Comparison of ENCODE assay signal across 10 cellular contexts in genomic region chr4:125368684-125369083, GRCh38. TPM values are rescaled to one million over a fixed set of nuclear protein-coding genes. Genes with fewer than 3 reads are reported as not detected.
A peak's percentile ranks its signal among the peaks of the same experiment; 100 is the strongest.
DNase-seq lines count a peak whose midpoint lies in the region; ATAC-seq, FAIRE-seq and TF ChIP-seq lines count a peak whose summit lies in the region.
"Had no signal": no experiment of that assay in that cellular context is flagged by ENCODE, and none has a peak within 500 bp of the region (broad histone marks: within the 10 kb centered on the region; RNA-seq: fewer than 3 reads in every experiment).

No MANE protein-coding gene starts in this region.

- H3K27ac Mint-ChIP-seq in natural killer cell treated with Interleukin-12 subunit alpha and Interleukin-12 subunit beta and Interleukin-15 and Interleukin-18, amount 100 ng/mL, for 72 hours = no peak overlapping the region
- no peak overlapping the region for H3K27ac Mint-ChIP-seq in neural progenitor cell

- no peak for FAIRE-seq in H54 (lab: Jason Lieb, UNC)
- FAIRE-seq: TTC549 had no signal

- peaks cover 3% of the 10 kb centered on the region for H3K9me3 Mint-ChIP-seq in natural killer cell treated with Interleukin-12 subunit alpha and Interleukin-12 subunit beta and Interleukin-15 and Interleukin-18, amount 100 ng/mL, for 72 hours
- no peaks in the 10 kb centered on the region for H3K9me3 Mint-ChIP-seq in neural progenitor cell

- H3K79me2 ChIP-seq in hepatocyte (peaks cover 70% of the 10 kb centered on the region), neural progenitor cell (ENCODE audit: low read depth) (peaks cover 8% of the 10 kb centered on the region)

- no peaks in the 10 kb centered on the region for H3K27me3 Mint-ChIP-seq in natural killer cell treated with Interleukin-12 subunit alpha and Interleukin-12 subunit beta and Interleukin-15 and Interleukin-18, amount 100 ng/mL, for 72 hours
- no peaks in the 10 kb centered on the region for H3K27me3 Mint-ChIP-seq in neural progenitor cell (ENCODE audit: insufficient read depth, low read depth)

- no peak for TF ChIP-seq POLR2A in H54 (IDR thresholded peaks at IDR 0.05; ENCODE audit: low read depth, low read length)

- H3K4me1 Mint-ChIP-seq in natural killer cell treated with Interleukin-12 subunit alpha and Interleukin-12 subunit beta and Interleukin-15 and Interleukin-18, amount 100 ng/mL, for 72 hours (ENCODE audit: low read depth in 2 of 2) = no peaks in the 10 kb centered on the region
- no peaks in the 10 kb centered on the region for H3K4me1 Mint-ChIP-seq in neural progenitor cell

- H3K27ac ChIP-seq in hepatocyte (peak overlapping the region; percentile 34), subcutaneous abdominal adipose tissue (ENCODE audit: low read depth, low read length) (peak overlapping the region; percentile 27), neural progenitor cell (no peak overlapping the region)

- DNase-seq in H54 (ENCODE audit: insufficient read length, low spot score) (peak; percentile 2), astrocyte of the hippocampus (ENCODE audit: low read depth, low spot score) (peak; percentile 76), hepatocyte (ENCODE audit: low spot score) (peak; percentile 23), head of caudate nucleus (no peak), neural progenitor cell (ENCODE audit: low spot score) (no peak)
- DNase-seq in natural killer cell treated with Interleukin-12 subunit alpha and Interleukin-12 subunit beta and Interleukin-15 and Interleukin-18, amount 100 ng/mL, for 72 hours (ENCODE audit: low spot score) = no peak
- DNase-seq: activated gamma-delta T cell treated with Interleukin-2 at 50 U/mL for 16 hours had no signal

- peak overlapping the region; percentile 56 for H3K4me2 ChIP-seq in hepatocyte
- no peak overlapping the region for H3K4me2 ChIP-seq in neural progenitor cell

- H3K4me1 ChIP-seq in hepatocyte (ENCODE audit: insufficient read depth) = no peaks in the 10 kb centered on the region
- peaks cover 0 to 9% (median 4%) of the 10 kb centered on the region in 5 donors for H3K4me1 ChIP-seq in subcutaneous abdominal adipose tissue (ENCODE audit: control insufficient read depth in 5 of 5, insufficient read depth in 5 of 5, low read length in 5 of 5)
- no peaks in the 10 kb centered on the region for H3K4me1 ChIP-seq in neural progenitor cell

- H3K9ac ChIP-seq in subcutaneous abdominal adipose tissue (ENCODE audit: low read length in 5 of 5) (peak overlapping the region in 3 of 5 donors; percentile 8 to 56 (median 39)), neural progenitor cell (no peak overlapping the region)

- no peak for TF ChIP-seq CTCF in hepatocyte (IDR thresholded peaks at IDR 0.05; ENCODE audit: poor library complexity)
- TF ChIP-seq CTCF in neural progenitor cell (IDR thresholded peaks at IDR 0.05) = no peak

- H3K36me3 ChIP-seq in hepatocyte (replicated peaks; ENCODE audit: insufficient read depth, low read depth) = no peaks in the 10 kb centered on the region
- no peaks in the 10 kb centered on the region for H3K36me3 ChIP-seq in subcutaneous abdominal adipose tissue (ENCODE audit: control insufficient read depth in 5 of 5, insufficient read depth in 5 of 5, low read length in 5 of 5)
- H3K36me3 ChIP-seq in neural progenitor cell = no peaks in the 10 kb centered on the region

- no peak overlapping the region for H3K4me3 Mint-ChIP-seq in natural killer cell treated with Interleukin-12 subunit alpha and Interleukin-12 subunit beta and Interleukin-15 and Interleukin-18, amount 100 ng/mL, for 72 hours
- H3K4me3 Mint-ChIP-seq in neural progenitor cell = no peak overlapping the region

- H2AFZ ChIP-seq in hepatocyte (no peak overlapping the region), neural progenitor cell (replicated peaks) (no peak overlapping the region)

- no peaks in the 10 kb centered on the region for H3K27me3 ChIP-seq in hepatocyte
- no peaks in the 10 kb centered on the region for H3K27me3 ChIP-seq in subcutaneous abdominal adipose tissue (ENCODE audit: control insufficient read depth in 5 of 5, insufficient read depth in 4 of 5, low read length in 5 of 5)
- no peaks in the 10 kb centered on the region for H3K27me3 ChIP-seq in neural progenitor cell

- H3K9me3 ChIP-seq in hepatocyte (ENCODE audit: low read depth) (no peaks in the 10 kb centered on the region), subcutaneous abdominal adipose tissue (ENCODE audit: control insufficient read depth in 5 of 5, low read length in 5 of 5) (no peaks in the 10 kb centered on the region), neural progenitor cell (ENCODE audit: low read depth) (no peaks in the 10 kb centered on the region)

- no peaks in the 10 kb centered on the region for H3K36me3 Mint-ChIP-seq in natural killer cell treated with Interleukin-12 subunit alpha and Interleukin-12 subunit beta and Interleukin-15 and Interleukin-18, amount 100 ng/mL, for 72 hours
- peaks cover 10% of the 10 kb centered on the region for H3K36me3 Mint-ChIP-seq in neural progenitor cell

- H3K9me2 ChIP-seq in hepatocyte (replicated peaks; ENCODE audit: insufficient read depth) = no peaks in the 10 kb centered on the region

- peaks cover 36% of the 10 kb centered on the region for H4K20me1 ChIP-seq in hepatocyte (ENCODE audit: insufficient read depth, poor library complexity, severe bottlenecking)
- H4K20me1 ChIP-seq in neural progenitor cell (ENCODE audit: low read depth) = no peaks in the 10 kb centered on the region

- 55% methylated on average over 3 of the region's 3 CpGs for WGBS in hepatocyte (ENCODE audit: low lambda C conversion rate, missing lambda C conversion rate)

- H3K4me3 ChIP-seq in hepatocyte = no peak overlapping the region
- peak overlapping the region; percentile 33 to 74 (median 57) for H3K4me3 ChIP-seq in subcutaneous abdominal adipose tissue (ENCODE audit: low read depth in 1 of 5, low read length in 5 of 5)
- H3K4me3 ChIP-seq in neural progenitor cell = no peak overlapping the region

- H3F3A ChIP-seq in neural progenitor cell (ENCODE audit: low read depth) = no peaks in the 10 kb centered on the region

- ATAC-seq in GM18520 (IDR thresholded peaks at IDR 0.05; ENCODE audit: unreplicated experiment) = no peak
- no peak for ATAC-seq in natural killer cell treated with Interleukin-12 subunit alpha and Interleukin-12 subunit beta and Interleukin-15 and Interleukin-18, amount 100 ng/mL, for 72 hours

- intact Hi-C loops in head of caudate nucleus (cut with DNase I) = no loop called here

RNA-seq across cellular contexts. Expression of gene FAT4, which starts 53.9 kb away (rescaled TPM):
- 59.5 and 61.8 TPM in 2 replicates for total RNA-seq in hepatocyte
- polyA plus RNA-seq in hepatocyte = 2.9 and 3.3 TPM in 2 replicates
- 1 to 10 TPM in 1 of 2 donors, under 1 TPM in 1; 0.33 to 1.4 TPM for total RNA-seq in natural killer cell treated with Interleukin-12 subunit alpha and Interleukin-12 subunit beta and Interleukin-15 and Interleukin-18, amount 100 ng/mL, for 72 hours
- total RNA-seq in neural progenitor cell (ENCODE audit: low replicate concordance) = 7.4 and 8.5 TPM in 2 replicates

Comparison
In these comparisons a context has a peak if more than half of its experiments do, and no peak if none do; other contexts are left out.
1. DNase-seq: peak in H54 (single experiment), astrocyte of the hippocampus (single experiment) and hepatocyte (single experiment); none in natural killer cell treated with Interleukin-12 subunit alpha and Interleukin-12 subunit beta and Interleukin-15 and Interleukin-18, amount 100 ng/mL, for 72 hours (single experiment), head of caudate nucleus (0 of 42) and neural progenitor cell (single experiment).
2. H3K4me3 ChIP-seq: peak in subcutaneous abdominal adipose tissue (5 of 5); none in hepatocyte (single experiment) and neural progenitor cell (single experiment).